8 cellular contexts compared by ENCODE assay signal in the genomic region with DNA sequence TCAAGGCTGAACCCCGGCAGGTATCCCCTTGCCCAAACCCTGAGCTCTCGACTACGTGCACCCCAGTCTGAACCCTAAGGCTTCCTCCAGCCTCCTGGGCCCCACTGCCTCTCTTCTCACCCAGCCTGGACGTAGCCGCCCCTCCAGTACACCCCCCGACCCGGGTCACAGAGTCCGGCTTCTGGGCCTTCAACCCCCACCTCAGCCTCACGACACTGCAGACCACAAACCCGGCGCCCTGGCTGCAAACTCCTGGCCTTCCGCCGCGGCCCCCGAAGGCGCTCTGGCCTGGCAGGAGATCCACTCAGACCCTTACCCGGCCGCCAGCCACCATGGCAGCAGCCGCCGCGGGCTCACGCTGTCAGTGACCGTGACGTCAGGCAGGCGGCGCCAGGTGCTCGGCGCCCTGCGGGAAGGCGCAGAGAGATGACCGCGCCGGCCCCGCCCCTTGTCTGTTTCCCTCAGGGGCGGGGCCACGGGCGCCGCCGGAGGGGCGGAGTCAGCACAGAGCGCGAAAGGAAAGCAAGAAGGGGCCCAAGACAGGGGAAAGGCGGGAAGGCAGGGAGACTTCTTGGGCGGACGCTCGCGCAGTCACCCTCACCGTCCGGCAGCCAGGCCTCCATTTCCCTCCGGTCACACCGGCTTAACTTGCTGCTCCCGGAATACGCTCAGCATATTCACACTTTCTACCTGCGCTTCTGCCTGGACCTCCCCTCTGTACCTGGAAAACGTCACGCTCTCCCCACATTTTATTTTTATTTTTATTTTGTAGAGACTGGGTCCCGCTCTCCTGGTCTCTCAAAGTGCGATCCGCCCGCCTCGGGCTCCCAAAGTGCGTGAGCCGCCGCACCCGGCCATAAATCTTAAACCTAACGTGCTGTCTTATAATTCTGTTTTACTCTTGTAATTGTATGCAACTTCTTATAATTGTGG. TPM values are rescaled to one million over a fixed set of nuclear protein-coding genes. Genes with fewer than 3 reads are reported as not detected.
DNase-seq lines count a peak whose midpoint lies in the region; ATAC-seq and TF ChIP-seq lines count a peak whose summit lies in the region.

A gene with protein sequence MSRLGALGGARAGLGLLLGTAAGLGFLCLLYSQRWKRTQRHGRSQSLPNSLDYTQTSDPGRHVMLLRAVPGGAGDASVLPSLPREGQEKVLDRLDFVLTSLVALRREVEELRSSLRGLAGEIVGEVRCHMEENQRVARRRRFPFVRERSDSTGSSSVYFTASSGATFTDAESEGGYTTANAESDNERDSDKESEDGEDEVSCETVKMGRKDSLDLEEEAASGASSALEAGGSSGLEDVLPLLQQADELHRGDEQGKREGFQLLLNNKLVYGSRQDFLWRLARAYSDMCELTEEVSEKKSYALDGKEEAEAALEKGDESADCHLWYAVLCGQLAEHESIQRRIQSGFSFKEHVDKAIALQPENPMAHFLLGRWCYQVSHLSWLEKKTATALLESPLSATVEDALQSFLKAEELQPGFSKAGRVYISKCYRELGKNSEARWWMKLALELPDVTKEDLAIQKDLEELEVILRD (minus strand): TSS at position 372 of the 933 bp plus-strand sequence. CDS start 471 bp downstream, outside the sequence.

- ATAC-seq in GM21619 (IDR thresholded peaks at IDR 0.05; ENCODE audit: unreplicated experiment) (peak; percentile 77), Panc1 (peak; percentile 92)

- CTCF ChIA-PET in Panc1 (lab: Charles Lee): no interaction called here

- peaks cover 35% of the 10 kb centered on the region for H3K4me1 Mint-ChIP-seq in activated T-cell treated with anti-CD3 and anti-CD28 coated beads, Interleukin-2, amount 50 U/mL, for 24 hours (ENCODE audit: low read depth)

- H3K9me3 ChIP-seq in Panc1 (ENCODE audit: control insufficient read depth, insufficient read depth, low read depth, low read length) (no peaks in the 10 kb centered on the region), muscle layer of colon (ENCODE audit: low read length) (no peaks in the 10 kb centered on the region)

- peak within 1 kb of the TSS; percentile 58 for H3K9ac ChIP-seq in muscle layer of colon (ENCODE audit: low read length)

- POLR2A ChIA-PET in Panc1 (lab: Charles Lee): interaction anchor here (0.5 kb wide), 1 partner anchor 12 kb away, joined by 5 read pairs; no protein-coding TSS in a partner anchor

- intact Hi-C loops in Panc1 (cut with micrococcal nuclease; ENCODE audit: unreplicated experiment): no loop called here

- H3K27ac ChIP-seq in Panc1 (ENCODE audit: low read length): peak within 1 kb of the TSS; percentile 96
- peak within 1 kb of the TSS; percentile 85 for H3K27ac ChIP-seq in muscle layer of colon (ENCODE audit: low read depth, low read length)

- no peaks in the 10 kb centered on the region for H3K27me3 Mint-ChIP-seq in activated T-cell treated with anti-CD3 and anti-CD28 coated beads, Interleukin-2, amount 50 U/mL, for 24 hours

- H3K36me3 ChIP-seq in Panc1 (ENCODE audit: control insufficient read depth, insufficient read depth, low read length): no peaks in the 10 kb centered on the region; the same call in 1 of the 2 replicates
- peaks cover 17% of the 10 kb centered on the region for H3K36me3 ChIP-seq in muscle layer of colon (ENCODE audit: insufficient read depth, low read length)

- H3K4me3 ChIP-seq in Panc1 (ENCODE audit: low read depth in 2 of 2, low read length in 2 of 2): peak within 1 kb of the TSS; percentile 63 to 92
- peak within 1 kb of the TSS; percentile 75 to 93 for H3K4me3 ChIP-seq in muscle layer of colon (ENCODE audit: low read depth in 1 of 2, low read length in 2 of 2)

- in situ Hi-C loops in KBM-7 (cut with MboI; ENCODE audit: low pct_unique_long_range_greater_than_20kb, low sequenced_read_pairs) (no loop called here), Panc1 (cut with HindIII; ENCODE audit: low pct_unique_long_range_greater_than_20kb, low sequenced_read_pairs) (no loop called here)

- H3K27me3 ChIP-seq in Panc1 (ENCODE audit: control insufficient read depth, insufficient read depth, low read length) (no peaks in the 10 kb centered on the region), muscle layer of colon (ENCODE audit: control insufficient read depth in 1 of 2, insufficient read depth in 2 of 2, low read length in 2 of 2) (no peaks in the 10 kb centered on the region)

- TF ChIP-seq POLR2A in erythroblast (IDR thresholded peaks at IDR 0.05; ENCODE audit: low read length): peak; percentile 96

- H3K36me3 Mint-ChIP-seq in activated T-cell treated with anti-CD3 and anti-CD28 coated beads, Interleukin-2, amount 50 U/mL, for 24 hours (ENCODE audit: low read depth): peaks cover 50% of the 10 kb centered on the region

- peak; percentile 52 for DNase-seq in DMS153 (lab: John Stamatoyannopoulos, UW)
- DNase-seq in KBM-7: peak; percentile 98
- no peak for DNase-seq in Panc1 (ENCODE audit: low read depth, low spot score)
- peak; percentile 96 for DNase-seq in activated T-cell treated with anti-CD3 and anti-CD28 coated beads, Interleukin-2, amount 50 U/mL, for 24 hours
- peak; percentile 96 to 99 for DNase-seq in erythroblast (lab: John Stamatoyannopoulos, UW)
- peak; percentile 84 for DNase-seq in stimulated activated CD8-positive, alpha-beta memory T cell treated with anti-CD3 and anti-CD28 coated beads, Interleukin-7, amount 100 ng/mL, for 24 hours (ENCODE audit: low read depth)

- TF ChIP-seq CTCF in Panc1 (IDR thresholded peaks at IDR 0.05): no peak

- H3K27ac Mint-ChIP-seq in activated T-cell treated with anti-CD3 and anti-CD28 coated beads, Interleukin-2, amount 50 U/mL, for 24 hours: peak within 1 kb of the TSS; percentile 99

- H3K9me3 Mint-ChIP-seq in activated T-cell treated with anti-CD3 and anti-CD28 coated beads, Interleukin-2, amount 50 U/mL, for 24 hours: no peaks in the 10 kb centered on the region

- H3K4me3 Mint-ChIP-seq in activated T-cell treated with anti-CD3 and anti-CD28 coated beads, Interleukin-2, amount 50 U/mL, for 24 hours: peak within 1 kb of the TSS; percentile 96

- BruUV-seq in Panc1 (replicated peaks; lab: Mats Ljungman, UMichigan): TSS peak; percentile 98

- H3K4me1 ChIP-seq in Panc1 (ENCODE audit: control insufficient read depth, insufficient read depth, low read length) (peaks cover 14% of the 10 kb centered on the region), muscle layer of colon (ENCODE audit: insufficient read depth, low read length) (peaks cover 7% of the 10 kb centered on the region)

RNA-seq across cellular contexts. Expression of the gene that starts here (rescaled TPM):
- total RNA-seq in Panc1 (2021; ENCODE audit: unreplicated experiment): 33.2 TPM
- 29.8 TPM for polyA plus RNA-seq in Panc1 (2012; ENCODE audit: insufficient read length)
